18 cellular contexts compared by ENCODE assay signal in the genomic region with DNA sequence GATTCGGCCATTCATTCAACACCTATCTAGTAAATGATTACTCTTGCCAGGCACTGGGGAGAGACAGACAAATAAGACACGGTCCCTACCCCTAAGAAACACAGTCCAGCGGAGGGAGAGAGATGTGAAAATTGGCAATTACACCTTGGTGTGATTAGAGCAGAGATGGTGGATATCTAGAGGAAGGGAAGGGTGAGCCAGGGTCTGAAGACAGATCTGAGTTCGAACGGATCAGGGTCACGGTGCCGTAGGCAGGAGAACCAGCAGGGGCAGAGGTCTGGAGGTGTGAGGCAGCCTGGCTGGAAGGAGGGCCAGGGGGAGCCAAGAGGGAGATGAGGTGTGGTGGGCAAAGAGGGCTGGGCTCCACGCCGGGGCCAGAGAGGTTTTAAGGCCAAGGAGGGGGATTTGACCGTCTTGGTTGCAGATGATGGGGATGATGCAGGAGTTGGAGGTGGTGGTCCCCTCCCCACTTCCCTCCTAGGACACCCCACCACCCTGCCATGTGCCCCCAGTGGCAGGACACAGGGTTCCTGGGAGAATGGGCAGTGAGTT. TPM values are rescaled to one million over a fixed set of nuclear protein-coding genes. Genes with fewer than 3 reads are reported as not detected.
DNase-seq lines count a peak whose midpoint lies in the region; ATAC-seq and TF ChIP-seq lines count a peak whose summit lies in the region.
"Had no signal": no experiment of that assay in that cellular context is flagged by ENCODE, and none has a peak within 500 bp of the region (broad histone marks: within the 10 kb centered on the region; RNA-seq: fewer than 3 reads in every experiment).

No MANE protein-coding gene starts in this region.

- intact Hi-C loops in activated CD4-positive, alpha-beta T cell treated with anti-CD3 and anti-CD28 coated beads for 36 hours (cut with DNase I, micrococcal nuclease), result no loop called here
- intact Hi-C loops in activated CD4-positive, alpha-beta T cell treated with anti-CD3 and anti-CD28 coated beads, Interleukin-2, amount 10 ng/mL, durations not matched to agents 24 days and 14 days (cut with micrococcal nuclease), result no loop called here
- intact Hi-C loops in lower lobe of right lung (cut with DNase I) (no loop called here), stomach (cut with DNase I; ENCODE audit: low total_unique reads) (no loop called here)

- H3K4me1 Mint-ChIP-seq in activated CD4-positive, alpha-beta T cell treated with anti-CD3 and anti-CD28 coated beads for 36 hours, result no peaks in the 10 kb centered on the region
- H3K4me1 Mint-ChIP-seq in activated CD4-positive, alpha-beta T cell treated with anti-CD3 and anti-CD28 coated beads, Interleukin-2, amount 10 ng/mL, durations not matched to agents 24 days and 14 days, result no peaks in the 10 kb centered on the region
- H3K4me1 Mint-ChIP-seq in endothelial cell (ENCODE audit: unreplicated experiment), result peaks cover 63% of the 10 kb centered on the region
- H3K4me1 Mint-ChIP-seq: activated CD4-positive, alpha-beta T cell treated with anti-CD3 and anti-CD28 coated beads, Interleukin-2, amount 10 ng/mL, durations not matched to agents 7 days and 5 days had no signal

- H3K4me1 ChIP-seq in lower lobe of right lung, result peaks cover 15% of the 10 kb centered on the region
- H3K4me1 ChIP-seq in stomach, result peaks cover 0 to 15% (median 7%) of the 10 kb centered on the region in 4 donors

- TF ChIP-seq CTCF in endothelial cell (IDR thresholded peaks at IDR 0.05; ENCODE audit: unreplicated experiment) (no peak), lower lobe of right lung (IDR thresholded peaks at IDR 0.05) (no peak), stomach (IDR thresholded peaks at IDR 0.05) (no peak)

- H3K27ac Mint-ChIP-seq in activated CD4-positive, alpha-beta T cell treated with anti-CD3 and anti-CD28 coated beads for 36 hours, result no peak overlapping the region
- no peak overlapping the region for H3K27ac Mint-ChIP-seq in activated CD4-positive, alpha-beta T cell treated with anti-CD3 and anti-CD28 coated beads, Interleukin-2, amount 10 ng/mL, durations not matched to agents 24 days and 14 days
- H3K27ac Mint-ChIP-seq in endothelial cell (ENCODE audit: unreplicated experiment), result peak overlapping the region; percentile 2
- H3K27ac Mint-ChIP-seq: activated CD4-positive, alpha-beta T cell treated with anti-CD3 and anti-CD28 coated beads, Interleukin-2, amount 10 ng/mL, durations not matched to agents 7 days and 5 days had no signal

- WGBS in stomach, 5 donors, result 69 to 81% (median 74%) methylated on average over 10 of the region's 10 CpGs

- H3K27me3 Mint-ChIP-seq in activated CD4-positive, alpha-beta T cell treated with anti-CD3 and anti-CD28 coated beads for 36 hours, result peaks cover 5% of the 10 kb centered on the region
- peaks cover 12% of the 10 kb centered on the region for H3K27me3 Mint-ChIP-seq in activated CD4-positive, alpha-beta T cell treated with anti-CD3 and anti-CD28 coated beads, Interleukin-2, amount 10 ng/mL, durations not matched to agents 24 days and 14 days
- peaks cover 17% of the 10 kb centered on the region for H3K27me3 Mint-ChIP-seq in endothelial cell (ENCODE audit: unreplicated experiment)

- CTCF ChIA-PET in activated CD4-positive, alpha-beta T cell treated with anti-CD3 and anti-CD28 coated beads for 36 hours (lab: Charles Lee), result no interaction called here

- H3K9me3 Mint-ChIP-seq in activated CD4-positive, alpha-beta T cell treated with anti-CD3 and anti-CD28 coated beads for 36 hours (ENCODE audit: low read depth), result no peaks in the 10 kb centered on the region
- no peaks in the 10 kb centered on the region for H3K9me3 Mint-ChIP-seq in activated CD4-positive, alpha-beta T cell treated with anti-CD3 and anti-CD28 coated beads, Interleukin-2, amount 10 ng/mL, durations not matched to agents 24 days and 14 days
- H3K9me3 Mint-ChIP-seq in endothelial cell (ENCODE audit: unreplicated experiment), result no peaks in the 10 kb centered on the region
- H3K9me3 Mint-ChIP-seq: activated CD4-positive, alpha-beta T cell treated with anti-CD3 and anti-CD28 coated beads, Interleukin-2, amount 10 ng/mL, durations not matched to agents 7 days and 5 days had no signal

- H3K27ac ChIP-seq in lower lobe of right lung (no peak overlapping the region), stomach (peak overlapping the region in 2 of 5 donors; percentile 18)
- H3K27ac ChIP-seq: BLaER1 treated with 17β-estradiol and CSF1 and Interleukin-3, amounts not matched to agents 10 nM and 100 nM had no signal

- H3K4me3 ChIP-seq in lower lobe of right lung (no peak overlapping the region), stomach (no peak overlapping the region)
- H3K4me3 ChIP-seq: BLaER1 treated with 17β-estradiol and CSF1 and Interleukin-3, amounts not matched to agents 10 nM and 100 nM; smooth muscle cell had no signal

- no peaks in the 10 kb centered on the region for H3K36me3 Mint-ChIP-seq in activated CD4-positive, alpha-beta T cell treated with anti-CD3 and anti-CD28 coated beads for 36 hours (ENCODE audit: low read depth)
- no peaks in the 10 kb centered on the region for H3K36me3 Mint-ChIP-seq in activated CD4-positive, alpha-beta T cell treated with anti-CD3 and anti-CD28 coated beads, Interleukin-2, amount 10 ng/mL, durations not matched to agents 24 days and 14 days (ENCODE audit: low read depth)
- H3K36me3 Mint-ChIP-seq in endothelial cell (ENCODE audit: low read depth, unreplicated experiment), result peaks cover 13% of the 10 kb centered on the region

- DNase-seq in activated CD4-positive, alpha-beta T cell treated with anti-CD3 and anti-CD28 coated beads for 36 hours, result peak; percentile 1
- no peak for DNase-seq in activated CD4-positive, alpha-beta T cell treated with anti-CD3 and anti-CD28 coated beads, Interleukin-2, amount 10 ng/mL, durations not matched to agents 24 days and 14 days
- DNase-seq in endothelial cell (ENCODE audit: low spot score), result no peak
- peak; percentile 31 for DNase-seq in lower lobe of right lung
- peak; percentile 11 for DNase-seq in stomach
- no peak for DNase-seq in HUDEP-2 (lab: John Stamatoyannopoulos, UW; ENCODE audit: unreplicated experiment in 76 of 76)
- DNase-seq in epidermal melanocyte (ENCODE audit: insufficient read length, low spot score), result no peak
- DNase-seq: 8988T; activated CD4-positive, alpha-beta T cell treated with anti-CD3 and anti-CD28 coated beads, Interleukin-2, amount 10 ng/mL, durations not matched to agents 7 days and 5 days; hypothalamus; kidney glomerular epithelial cell; NCI-H1105; NCI-H2171; NCI-H748 treated with DMSO at 0.1 percent for 48 hours; PC-3 had no signal

- POLR2A ChIA-PET in activated CD4-positive, alpha-beta T cell treated with anti-CD3 and anti-CD28 coated beads for 36 hours (lab: Charles Lee), result no interaction called here

- no peak overlapping the region for H3K4me3 Mint-ChIP-seq in activated CD4-positive, alpha-beta T cell treated with anti-CD3 and anti-CD28 coated beads for 36 hours
- H3K4me3 Mint-ChIP-seq in activated CD4-positive, alpha-beta T cell treated with anti-CD3 and anti-CD28 coated beads, Interleukin-2, amount 10 ng/mL, durations not matched to agents 24 days and 14 days, result no peak overlapping the region
- H3K4me3 Mint-ChIP-seq in endothelial cell (ENCODE audit: unreplicated experiment), result no peak overlapping the region
- H3K4me3 Mint-ChIP-seq: activated CD4-positive, alpha-beta T cell treated with anti-CD3 and anti-CD28 coated beads, Interleukin-2, amount 10 ng/mL, durations not matched to agents 7 days and 5 days had no signal

- no peak for TF ChIP-seq POLR2A in stomach (IDR thresholded peaks at IDR 0.05)

- H3K27me3 ChIP-seq in lower lobe of right lung (ENCODE audit: low read depth), result peaks cover 9% of the 10 kb centered on the region
- peaks cover 0 to 14% (median 0%) of the 10 kb centered on the region in 3 donors for H3K27me3 ChIP-seq in stomach
- H3K27me3 ChIP-seq: BLaER1 treated with 17β-estradiol and CSF1 and Interleukin-3, amounts not matched to agents 10 nM and 100 nM had no signal

- TF ChIP-seq EP300 in stomach (IDR thresholded peaks at IDR 0.05), result no peak

- H3K9me3 ChIP-seq in lower lobe of right lung (no peaks in the 10 kb centered on the region), stomach (no peaks in the 10 kb centered on the region)
- H3K9me3 ChIP-seq: BLaER1 treated with 17β-estradiol and CSF1 and Interleukin-3, amounts not matched to agents 10 nM and 100 nM had no signal

- H3K36me3 ChIP-seq in lower lobe of right lung, result no peaks in the 10 kb centered on the region
- no peaks in the 10 kb centered on the region for H3K36me3 ChIP-seq in stomach
- H3K36me3 ChIP-seq: BLaER1 treated with 17β-estradiol and CSF1 and Interleukin-3, amounts not matched to agents 10 nM and 100 nM had no signal

- ATAC-seq in activated CD4-positive, alpha-beta T cell treated with anti-CD3 and anti-CD28 coated beads for 36 hours, result no peak
- no peak for ATAC-seq in lower lobe of right lung
- ATAC-seq in GM18517 (IDR thresholded peaks at IDR 0.05; ENCODE audit: unreplicated experiment), result no peak
- ATAC-seq: PC-3 had no signal

RNA-seq across cellular contexts. Expression of a gene that starts 27.1 kb away (rescaled TPM):
- under 1 TPM; 0.39 to 0.53 TPM for total RNA-seq in activated CD4-positive, alpha-beta T cell treated with anti-CD3 and anti-CD28 coated beads for 36 hours
- total RNA-seq in activated CD4-positive, alpha-beta T cell treated with anti-CD3 and anti-CD28 coated beads, Interleukin-2, amount 10 ng/mL, durations not matched to agents 24 days and 14 days, result 1.3 and 1.5 TPM in 2 replicates
- total RNA-seq in endothelial cell (ENCODE audit: unreplicated experiment), result 14.2 TPM
- total RNA-seq in lower lobe of right lung, result 2.4 TPM
- 10 to 100 TPM in 1 of 5 donors, 1 to 10 TPM in 4; 1.7 to 19.7 (median 5.4) TPM for total RNA-seq in stomach
- polyA plus RNA-seq in stomach, result 1 to 10 TPM; 3.1 to 5.4 (median 3.7) TPM

Comparison
In these comparisons a context has a peak if more than half of its experiments do, and no peak if none do; other contexts are left out.
1. DNase-seq: peak in activated CD4-positive, alpha-beta T cell treated with anti-CD3 and anti-CD28 coated beads for 36 hours (single experiment), lower lobe of right lung (single experiment) and stomach (single experiment); none in activated CD4-positive, alpha-beta T cell treated with anti-CD3 and anti-CD28 coated beads, Interleukin-2, amount 10 ng/mL, durations not matched to agents 24 days and 14 days (single experiment), endothelial cell (single experiment), HUDEP-2 (0 of 76) and epidermal melanocyte (single experiment).